ENCODE assay signal across 1 cellular context in the genomic region with DNA sequence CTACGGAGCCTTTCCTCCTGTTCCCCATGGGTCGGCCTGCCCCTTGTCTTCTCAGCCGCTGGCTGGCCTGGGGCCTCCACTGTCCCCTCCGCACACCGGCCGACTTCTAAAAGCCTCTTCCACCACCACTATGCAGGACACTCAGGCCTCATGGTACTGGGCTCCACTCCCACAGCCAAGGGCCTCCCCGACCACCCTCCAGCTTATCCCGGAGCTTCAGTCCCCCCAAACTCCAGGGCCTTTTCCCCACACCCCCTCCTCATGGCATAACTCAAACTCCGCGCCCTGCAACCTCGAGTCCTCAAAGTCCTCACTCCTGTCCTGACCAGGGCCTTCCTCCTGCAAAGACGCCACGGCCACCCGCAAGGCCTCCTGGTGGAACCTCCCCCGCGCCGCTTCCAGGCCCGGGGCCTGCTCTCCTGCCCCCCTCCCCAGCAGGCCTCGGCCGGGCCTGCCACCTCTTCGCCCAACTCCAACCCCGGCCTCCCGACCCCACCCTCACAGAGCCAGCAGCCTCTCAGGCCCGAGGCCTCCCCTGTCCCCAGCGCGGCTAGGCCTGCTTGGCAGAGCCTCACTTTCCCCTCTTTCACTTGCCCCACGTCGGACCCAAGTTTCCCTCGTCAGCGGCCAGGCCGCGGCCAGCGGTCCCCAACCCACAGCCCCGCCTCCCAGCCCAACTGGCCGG.
TF ChIP-seq lines count a peak whose summit lies in the region.

No MANE protein-coding gene starts in this region.

TF ChIP-seq in SK-N-SH treated with all-trans-retinoic acid at 6 μM for 48 hours, 23 proteins besides CTCF, POLR2A, EP300 and RAD21 (continued from another document):
- TF ChIP-seq, protein P1, sequence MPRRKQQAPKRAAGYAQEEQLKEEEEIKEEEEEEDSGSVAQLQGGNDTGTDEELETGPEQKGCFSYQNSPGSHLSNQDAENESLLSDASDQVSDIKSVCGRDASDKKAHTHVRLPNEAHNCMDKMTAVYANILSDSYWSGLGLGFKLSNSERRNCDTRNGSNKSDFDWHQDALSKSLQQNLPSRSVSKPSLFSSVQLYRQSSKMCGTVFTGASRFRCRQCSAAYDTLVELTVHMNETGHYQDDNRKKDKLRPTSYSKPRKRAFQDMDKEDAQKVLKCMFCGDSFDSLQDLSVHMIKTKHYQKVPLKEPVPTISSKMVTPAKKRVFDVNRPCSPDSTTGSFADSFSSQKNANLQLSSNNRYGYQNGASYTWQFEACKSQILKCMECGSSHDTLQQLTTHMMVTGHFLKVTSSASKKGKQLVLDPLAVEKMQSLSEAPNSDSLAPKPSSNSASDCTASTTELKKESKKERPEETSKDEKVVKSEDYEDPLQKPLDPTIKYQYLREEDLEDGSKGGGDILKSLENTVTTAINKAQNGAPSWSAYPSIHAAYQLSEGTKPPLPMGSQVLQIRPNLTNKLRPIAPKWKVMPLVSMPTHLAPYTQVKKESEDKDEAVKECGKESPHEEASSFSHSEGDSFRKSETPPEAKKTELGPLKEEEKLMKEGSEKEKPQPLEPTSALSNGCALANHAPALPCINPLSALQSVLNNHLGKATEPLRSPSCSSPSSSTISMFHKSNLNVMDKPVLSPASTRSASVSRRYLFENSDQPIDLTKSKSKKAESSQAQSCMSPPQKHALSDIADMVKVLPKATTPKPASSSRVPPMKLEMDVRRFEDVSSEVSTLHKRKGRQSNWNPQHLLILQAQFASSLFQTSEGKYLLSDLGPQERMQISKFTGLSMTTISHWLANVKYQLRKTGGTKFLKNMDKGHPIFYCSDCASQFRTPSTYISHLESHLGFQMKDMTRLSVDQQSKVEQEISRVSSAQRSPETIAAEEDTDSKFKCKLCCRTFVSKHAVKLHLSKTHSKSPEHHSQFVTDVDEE (CRISPR knock-in tag; IDR thresholded peaks at IDR 0.05), result no peak
- TF ChIP-seq OSR1 (CRISPR knock-in tag; IDR thresholded peaks at IDR 0.05) (no peak), ZNF70 (CRISPR knock-in tag; IDR thresholded peaks at IDR 0.05) (no peak), ZFP3 (CRISPR knock-in tag; IDR thresholded peaks at IDR 0.05) (no peak), TCF4 (CRISPR knock-in tag; IDR thresholded peaks at IDR 0.05; ENCODE audit: borderline replicate concordance) (no peak), GLIS3 (CRISPR knock-in tag; IDR thresholded peaks at IDR 0.05) (no peak), SNAI2 (CRISPR knock-in tag; IDR thresholded peaks at IDR 0.05) (no peak), ZNF8 (CRISPR knock-in tag; IDR thresholded peaks at IDR 0.05) (no peak)
- TF ChIP-seq, protein P2, sequence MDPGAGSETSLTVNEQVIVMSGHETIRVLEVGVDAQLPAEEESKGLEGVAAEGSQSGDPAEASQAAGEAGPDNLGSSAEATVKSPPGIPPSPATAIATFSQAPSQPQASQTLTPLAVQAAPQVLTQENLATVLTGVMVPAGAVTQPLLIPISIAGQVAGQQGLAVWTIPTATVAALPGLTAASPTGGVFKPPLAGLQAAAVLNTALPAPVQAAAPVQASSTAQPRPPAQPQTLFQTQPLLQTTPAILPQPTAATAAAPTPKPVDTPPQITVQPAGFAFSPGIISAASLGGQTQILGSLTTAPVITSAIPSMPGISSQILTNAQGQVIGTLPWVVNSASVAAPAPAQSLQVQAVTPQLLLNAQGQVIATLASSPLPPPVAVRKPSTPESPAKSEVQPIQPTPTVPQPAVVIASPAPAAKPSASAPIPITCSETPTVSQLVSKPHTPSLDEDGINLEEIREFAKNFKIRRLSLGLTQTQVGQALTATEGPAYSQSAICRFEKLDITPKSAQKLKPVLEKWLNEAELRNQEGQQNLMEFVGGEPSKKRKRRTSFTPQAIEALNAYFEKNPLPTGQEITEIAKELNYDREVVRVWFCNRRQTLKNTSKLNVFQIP (CRISPR knock-in tag; IDR thresholded peaks at IDR 0.05; ENCODE audit: borderline replicate concordance, low read depth), result no peak
TF ChIP-seq in SK-N-SH treated with all-trans-retinoic acid at 6 μM for 48 hours: peak in this region for 0.
